In genomic region chr17:50266384-50267073, GRCh38 we compare ENCODE assay signal across 8 cellular contexts. TPM values are rescaled to one million over a fixed set of nuclear protein-coding genes. Genes with fewer than 3 reads are reported as not detected.
DNase-seq lines count a peak whose midpoint lies in the region; FAIRE-seq and TF ChIP-seq lines count a peak whose summit lies in the region.

No MANE protein-coding gene starts in this region.

- DNase-seq in GM13977 (ENCODE audit: low spot score): peak; percentile 17
- DNase-seq in RCC 7860 (ENCODE audit: low spot score): peak; percentile 59
- DNase-seq in fibroblast of pulmonary artery (ENCODE audit: low read depth): peak; percentile 83
- DNase-seq in smooth muscle cell of the brain vasculature (ENCODE audit: low read depth, low spot score): peak; percentile 91
- no peak for DNase-seq in caudate nucleus (lab: John Stamatoyannopoulos, UW)
- no peak for DNase-seq in activated T-cell treated with anti-CD3 and anti-CD28 coated beads for 4 hours
- no peak for DNase-seq in mucosa of gallbladder (ENCODE audit: low spot score)
- DNase-seq in NK-92 treated with Interleukin-12 subunit alpha and Interleukin-12 subunit beta, amount 100 ng/mL, for 24 hours (lab: John Stamatoyannopoulos, UW): no peak

- in situ Hi-C loops in GM13977 (cut with MboI; ENCODE audit: low pct_unique_long_range_greater_than_20kb, low sequenced_read_pairs, unreplicated experiment): no loop called here

- no peak overlapping the region for H3K4me3 ChIP-seq in fibroblast of pulmonary artery (replicated peaks; ENCODE audit: low read depth, low read length)

- FAIRE-seq in RCC 7860 (lab: Jason Lieb, UNC): no peak

- H3K27ac ChIP-seq in caudate nucleus (ENCODE audit: low read depth, low read length): no peak overlapping the region

- no peak for TF ChIP-seq CTCF in GM13977 (IDR thresholded peaks at IDR 0.05; ENCODE audit: extremely low read depth, insufficient read depth, missing control alignments)
- peak; percentile 26 for TF ChIP-seq CTCF in fibroblast of pulmonary artery (IDR thresholded peaks at IDR 0.05; ENCODE audit: low read length, missing control alignments)

RNA-seq across cellular contexts. Expression of gene TMEM92, which starts 7.7 kb away (rescaled TPM):
- 27.2 TPM for total RNA-seq in mucosa of gallbladder

Comparison
In these comparisons a context has a peak if more than half of its experiments do, and no peak if none do; other contexts are left out.
1. DNase-seq: peak in GM13977 (single experiment), RCC 7860 (single experiment), fibroblast of pulmonary artery (single experiment) and smooth muscle cell of the brain vasculature (single experiment); none in caudate nucleus (0 of 61), activated T-cell treated with anti-CD3 and anti-CD28 coated beads for 4 hours (single experiment), mucosa of gallbladder (single experiment) and NK-92 treated with Interleukin-12 subunit alpha and Interleukin-12 subunit beta, amount 100 ng/mL, for 24 hours (single experiment).